29 cellular contexts compared by ENCODE assay signal in genomic region chr9:16672501-16672900, GRCh38.
A peak's percentile ranks its signal among the peaks of the same experiment; 100 is the strongest.
DNase-seq lines count a peak whose midpoint lies in the region; FAIRE-seq and TF ChIP-seq lines count a peak whose summit lies in the region.
"Had no signal": no experiment of that assay in that cellular context is flagged by ENCODE, and none has a peak within 500 bp of the region (broad histone marks: within the 10 kb centered on the region; RNA-seq: fewer than 3 reads in every experiment).

No MANE protein-coding gene starts in this region.

- H3K4me1 ChIP-seq in ACC112 (ENCODE audit: control insufficient read depth, insufficient read depth, low read length, unreplicated experiment) (peaks cover 28% of the 10 kb centered on the region), PC-9 (replicated peaks; ENCODE audit: insufficient read depth) (peaks cover 29% of the 10 kb centered on the region)
- H3K4me1 ChIP-seq: Caco-2 had no signal

- peak; percentile 57 for FAIRE-seq in H54 (lab: Jason Lieb, UNC)
- FAIRE-seq: G401.6, K562 had no signal

- H3K36me3 ChIP-seq in ACC112 (ENCODE audit: insufficient read depth, low read length) (no peaks in the 10 kb centered on the region), PC-9 (ENCODE audit: low read depth) (no peaks in the 10 kb centered on the region)
- H3K36me3 ChIP-seq: HAP-1 had no signal

- H3K9me3 ChIP-seq in PC-9 (ENCODE audit: insufficient read depth, low read depth): peaks cover 3% of the 10 kb centered on the region; the same call in 1 of the 2 replicates
- H3K9me3 ChIP-seq: Caco-2, HAP-1 had no signal

- no peak overlapping the region for H2AFZ ChIP-seq in ACC112 (ENCODE audit: low read length, unreplicated experiment)
- H2AFZ ChIP-seq in PC-9: no peak overlapping the region

- H3K4me2 ChIP-seq in PC-9: peak overlapping the region; percentile 59; the same call in 1 of the 2 replicates

- H3K27ac ChIP-seq in ACC112 (ENCODE audit: low read depth, low read length) (peak overlapping the region; percentile 70; the same call in 1 of the 2 replicates), PC-9 (peak overlapping the region; percentile 82)
- H3K27ac ChIP-seq: C4-2B, RWPE1, SK-N-MC had no signal

- H3K4me3 Mint-ChIP-seq in mesothelial cell of epicardium: no peak overlapping the region
- H3K4me3 Mint-ChIP-seq: CD8-positive, alpha-beta T cell; T-helper 1 cell treated with Interleukin-12 subunit alpha and Interleukin-12 subunit beta and Interleukin-4 antibody, amounts not matched to agents 30 μg/mL and 1 μg/mL, for 36 hours had no signal

- no peaks in the 10 kb centered on the region for H3K27me3 ChIP-seq in ACC112 (ENCODE audit: insufficient read depth, low read length)
- H3K27me3 ChIP-seq in PC-9 (ENCODE audit: insufficient read depth, low read depth): no peaks in the 10 kb centered on the region

- no peak for DNase-seq in H54 (ENCODE audit: insufficient read length, low spot score)
- no peak for DNase-seq in PC-9
- DNase-seq in mesothelial cell of epicardium (ENCODE audit: low spot score in 2 of 2, unreplicated experiment in 2 of 2): no peak
- no peak for DNase-seq in kidney glomerular epithelial cell (lab: John Stamatoyannopoulos, UW)
- no peak for DNase-seq in OCI-M2 (lab: John Stamatoyannopoulos, UW; ENCODE audit: unreplicated experiment)
- DNase-seq in GOT3 (lab: John Stamatoyannopoulos, UW): no peak
- no peak for DNase-seq in activated T-cell treated with anti-CD3 and anti-CD28 coated beads for 4 hours
- DNase-seq: AML-193; Caco-2; CD8-positive, alpha-beta T cell; Kasumi-1; MV-4-11; NCI-H1105; NCI-H1436 treated with DMSO at 0.1 percent for 48 hours; NCI-H1930; NCI-H2107; NCI-H524; NCI-H748 treated with DMSO at 0.1 percent for 48 hours; NK-92 treated with Interleukin-12 subunit alpha and Interleukin-12 subunit beta, amount 100 ng/mL, for 24 hours; SHP77 treated with DMSO at 0.1 percent for 48 hours; SW 1271 had no signal

- no peaks in the 10 kb centered on the region for H3K36me3 Mint-ChIP-seq in mesothelial cell of epicardium
- H3K36me3 Mint-ChIP-seq: CD8-positive, alpha-beta T cell had no signal

- H3K27me3 Mint-ChIP-seq in mesothelial cell of epicardium (ENCODE audit: low read depth): no peaks in the 10 kb centered on the region

- peak overlapping the region; percentile 5 for H3K27ac Mint-ChIP-seq in mesothelial cell of epicardium
- H3K27ac Mint-ChIP-seq: CD8-positive, alpha-beta T cell; T-helper 1 cell treated with Interleukin-12 subunit alpha and Interleukin-12 subunit beta and Interleukin-4 antibody, amounts not matched to agents 30 μg/mL and 1 μg/mL, for 36 hours had no signal

- intact Hi-C loops in PC-9 (cut with micrococcal nuclease; ENCODE audit: unreplicated experiment): no loop called here

- H4K20me1 ChIP-seq in PC-9 (ENCODE audit: insufficient read depth): no peaks in the 10 kb centered on the region; the same call in 1 of the 2 replicates

- no TSS peak for BruUV-seq in PC-9 (replicated peaks; lab: Mats Ljungman, UMichigan)

- TF ChIP-seq POLR2A in H54 (IDR thresholded peaks at IDR 0.05; ENCODE audit: low read depth, low read length): no peak

- no peaks in the 10 kb centered on the region for H3K9me2 ChIP-seq in PC-9 (ENCODE audit: insufficient read depth)

- H3F3A ChIP-seq in PC-9 (ENCODE audit: insufficient read depth, low read depth): peaks cover 21% of the 10 kb centered on the region

- no peak overlapping the region for H3K4me3 ChIP-seq in ACC112 (ENCODE audit: low read depth, low read length)
- H3K4me3 ChIP-seq in PC-9: no peak overlapping the region
- H3K4me3 ChIP-seq: HAP-1, K562, SK-N-MC had no signal

- H3K4me1 Mint-ChIP-seq in mesothelial cell of epicardium: peaks cover 22% of the 10 kb centered on the region

- CTCF ChIA-PET in PC-9 (lab: Charles Lee): no interaction called here

- H3K9me3 Mint-ChIP-seq in mesothelial cell of epicardium: no peaks in the 10 kb centered on the region
- H3K9me3 Mint-ChIP-seq: CD8-positive, alpha-beta T cell; T-helper 1 cell treated with Interleukin-12 subunit alpha and Interleukin-12 subunit beta and Interleukin-4 antibody, amounts not matched to agents 30 μg/mL and 1 μg/mL, for 36 hours had no signal

- TF ChIP-seq CTCF in PC-9 (conservative IDR thresholded peaks at IDR 0.05) (no peak), mesothelial cell of epicardium (IDR thresholded peaks at IDR 0.05; ENCODE audit: unreplicated experiment) (no peak)

- H3K79me2 ChIP-seq in ACC112 (ENCODE audit: control insufficient read depth, insufficient read depth, low read length, unreplicated experiment): peaks cover 69% of the 10 kb centered on the region
- no peaks in the 10 kb centered on the region for H3K79me2 ChIP-seq in PC-9 (ENCODE audit: low read depth)

- POLR2A ChIA-PET in PC-9 (lab: Charles Lee; ENCODE audit: unreplicated experiment): interaction anchor here (0.6 kb wide), 1 partner anchor 538 kb away, joined by 5 read pairs; no protein-coding TSS in a partner anchor
